ENCODE assay signal across 23 cellular contexts in the genomic region with DNA sequence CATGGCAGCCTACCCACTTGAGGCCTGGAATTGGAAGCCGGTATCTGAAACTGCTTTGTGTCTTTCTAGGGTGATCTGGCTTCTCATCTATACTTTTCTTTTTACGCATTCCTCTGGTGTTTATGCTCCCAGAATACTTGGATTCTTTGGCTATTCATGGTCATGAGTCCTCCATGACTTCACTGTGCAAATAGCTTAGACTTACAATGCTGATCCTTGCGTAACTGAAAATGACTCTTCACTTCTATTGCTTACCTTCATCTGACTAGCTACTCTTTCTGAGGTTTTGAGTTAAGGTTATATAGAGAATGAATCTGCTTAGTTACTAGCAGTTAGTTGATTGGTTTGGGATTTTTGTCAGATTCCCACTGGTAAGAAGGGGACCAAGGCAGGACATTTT.
A peak's percentile ranks its signal among the peaks of the same experiment; 100 is the strongest.
DNase-seq lines count a peak whose midpoint lies in the region; FAIRE-seq and TF ChIP-seq lines count a peak whose summit lies in the region.
"Had no signal": no experiment of that assay in that cellular context is flagged by ENCODE, and none has a peak within 500 bp of the region (broad histone marks: within the 10 kb centered on the region; RNA-seq: fewer than 3 reads in every experiment).

No MANE protein-coding gene starts in this region.

- no peak overlapping the region for H3K9ac ChIP-seq in astrocyte (ENCODE audit: low read length)

- DNase-seq in HS-5 (ENCODE audit: low read depth) (peak; percentile 74), astrocyte (ENCODE audit: low read depth) (peak; percentile 78), fibroblast of pulmonary artery (ENCODE audit: low read depth) (peak; percentile 58), skeletal muscle cell (ENCODE audit: low read depth) (peak; percentile 76), LoVo (ENCODE audit: low spot score) (no peak), tibial nerve (ENCODE audit: low spot score in 2 of 2) (no peak), NCI-H82 (lab: John Stamatoyannopoulos, UW) (no peak)
- no peak for DNase-seq in NK-92 treated with Interleukin-12 subunit alpha and Interleukin-12 subunit beta, amount 100 ng/mL, for 24 hours (lab: John Stamatoyannopoulos, UW)
- DNase-seq: activated CD8-positive, alpha-beta T cell treated with anti-CD3 and anti-CD28 coated beads for 36 hours; activated naive CD4-positive, alpha-beta T cell treated with Interleukin-2 at 50 U/mL for 16 hours; activated T-cell treated with anti-CD3 and anti-CD28 coated beads, Interleukin-2, amount 50 U/mL, for 24 hours; CD4-positive, alpha-beta T cell; DMS 273 treated with DMSO at 0.1 percent for 48 hours; erythroblast; left colon; MV-4-11; naive thymus-derived CD8-positive, alpha-beta T cell; NCI-H1694 treated with DMSO at 0.1 percent for 48 hours; ovary; right cardiac atrium; stimulated activated CD8-positive, alpha-beta memory T cell treated with anti-CD3 and anti-CD28 coated beads, Interleukin-4, amount 100 ng/mL, for 48 hours; T-helper 9 cell had no signal

- peak overlapping the region; percentile 75 for H3K27ac Mint-ChIP-seq in astrocyte (ENCODE audit: unreplicated experiment)
- H3K27ac Mint-ChIP-seq: activated CD8-positive, alpha-beta T cell treated with anti-CD3 and anti-CD28 coated beads for 36 hours; activated T-cell treated with anti-CD3 and anti-CD28 coated beads, Interleukin-2, amount 50 U/mL, for 24 hours; CD4-positive, alpha-beta T cell; naive thymus-derived CD8-positive, alpha-beta T cell had no signal

- WGBS in tibial nerve, 2 donors: 93 to 95% methylated on average over 3 of the region's 3 CpGs

- no peaks in the 10 kb centered on the region for H3K36me3 ChIP-seq in astrocyte (ENCODE audit: insufficient read depth, low read length)
- no peaks in the 10 kb centered on the region for H3K36me3 ChIP-seq in tibial nerve
- H3K36me3 ChIP-seq: ovary had no signal

- no peak for TF ChIP-seq EP300 in tibial nerve (IDR thresholded peaks at IDR 0.05)

- no peaks in the 10 kb centered on the region for H3K9me3 Mint-ChIP-seq in astrocyte (ENCODE audit: unreplicated experiment)

- H3K4me1 Mint-ChIP-seq in astrocyte (ENCODE audit: low read depth, unreplicated experiment): peaks cover 6% of the 10 kb centered on the region
- H3K4me1 Mint-ChIP-seq: central memory CD8-positive, alpha-beta T cell; naive thymus-derived CD8-positive, alpha-beta T cell had no signal

- no peaks in the 10 kb centered on the region for H3K79me2 ChIP-seq in astrocyte (ENCODE audit: insufficient read depth, low read length)

- TF ChIP-seq POLR2A in tibial nerve (IDR thresholded peaks at IDR 0.05): no peak

- H3K27me3 ChIP-seq in astrocyte (ENCODE audit: insufficient read depth, low read length): no peaks in the 10 kb centered on the region
- H3K27me3 ChIP-seq in tibial nerve: no peaks in the 10 kb centered on the region
- H3K27me3 ChIP-seq: ovary had no signal

- H4K20me1 ChIP-seq in astrocyte (ENCODE audit: insufficient read depth, low read length): no peaks in the 10 kb centered on the region

- H3K4me1 ChIP-seq in astrocyte (ENCODE audit: insufficient read depth, low read length): no peaks in the 10 kb centered on the region
- H3K4me1 ChIP-seq in tibial nerve: no peaks in the 10 kb centered on the region

- H3K27me3 Mint-ChIP-seq in astrocyte (ENCODE audit: low read depth, unreplicated experiment): peaks cover 3% of the 10 kb centered on the region
- H3K27me3 Mint-ChIP-seq: activated CD8-positive, alpha-beta T cell treated with anti-CD3 and anti-CD28 coated beads for 36 hours; activated T-cell treated with anti-CD3 and anti-CD28 coated beads, Interleukin-2, amount 50 U/mL, for 24 hours; CD4-positive, alpha-beta T cell; central memory CD8-positive, alpha-beta T cell; naive thymus-derived CD8-positive, alpha-beta T cell had no signal

- H3K4me2 ChIP-seq in astrocyte (ENCODE audit: low read length): no peak overlapping the region

- TF ChIP-seq CTCF in astrocyte (IDR thresholded peaks at IDR 0.05; ENCODE audit: insufficient read depth, low read depth, low read length) (no peak), fibroblast of pulmonary artery (IDR thresholded peaks at IDR 0.05; ENCODE audit: low read length, missing control alignments) (no peak), tibial nerve (IDR thresholded peaks at IDR 0.05) (no peak)

- no peak for FAIRE-seq in astrocyte (lab: Jason Lieb, UNC)

- H3K36me3 Mint-ChIP-seq in astrocyte (ENCODE audit: low read depth, unreplicated experiment): no peaks in the 10 kb centered on the region
- H3K36me3 Mint-ChIP-seq: naive thymus-derived CD8-positive, alpha-beta T cell had no signal

- H3K4me3 ChIP-seq in astrocyte (ENCODE audit: insufficient read depth, low read depth, low read length) (no peak overlapping the region), fibroblast of pulmonary artery (replicated peaks; ENCODE audit: low read depth, low read length) (no peak overlapping the region), skeletal muscle cell (ENCODE audit: low read depth, low read length) (no peak overlapping the region), tibial nerve (no peak overlapping the region)
- H3K4me3 ChIP-seq: ovary had no signal

- H3K4me3 Mint-ChIP-seq in astrocyte (ENCODE audit: unreplicated experiment): no peak overlapping the region
- H3K4me3 Mint-ChIP-seq: activated CD8-positive, alpha-beta T cell treated with anti-CD3 and anti-CD28 coated beads for 36 hours; activated T-cell treated with anti-CD3 and anti-CD28 coated beads, Interleukin-2, amount 50 U/mL, for 24 hours; CD4-positive, alpha-beta T cell; central memory CD8-positive, alpha-beta T cell; naive thymus-derived CD8-positive, alpha-beta T cell had no signal

- H2AFZ ChIP-seq in astrocyte (ENCODE audit: low read depth, low read length): no peak overlapping the region

- H3K27ac ChIP-seq in astrocyte (ENCODE audit: low read depth, low read length) (peak overlapping the region; percentile 32), tibial nerve (no peak overlapping the region)
- H3K27ac ChIP-seq: ovary had no signal

- H3K9me3 ChIP-seq in astrocyte (ENCODE audit: insufficient read depth, low read depth, low read length) (no peaks in the 10 kb centered on the region), tibial nerve (no peaks in the 10 kb centered on the region)
- H3K9me3 ChIP-seq: ovary had no signal

Comparison
In these comparisons a context has a peak if more than half of its experiments do, and no peak if none do; other contexts are left out.
1. DNase-seq: peak in HS-5 (single experiment), astrocyte (single experiment), fibroblast of pulmonary artery (single experiment) and skeletal muscle cell (single experiment); none in LoVo (single experiment), tibial nerve (0 of 2), NCI-H82 (single experiment) and NK-92 treated with Interleukin-12 subunit alpha and Interleukin-12 subunit beta, amount 100 ng/mL, for 24 hours (single experiment).